Comparison of ENCODE assay signal across 1 cellular context in genomic region chr1:35554261-35555211, GRCh38.
TF ChIP-seq lines count a peak whose summit lies in the region.

No MANE protein-coding gene starts in this region.

TF ChIP-seq in HepG2, 621 proteins besides CTCF, POLR2A, EP300 and RAD21:
- no peak for TF ChIP-seq ZNF317 (CRISPR knock-in tag; IDR thresholded peaks at IDR 0.05)
- TF ChIP-seq ZKSCAN1 (IDR thresholded peaks at IDR 0.05; ENCODE audit: low read length), result no peak
- TF ChIP-seq BATF2 (CRISPR knock-in tag; IDR thresholded peaks at IDR 0.05), result no peak
- TF ChIP-seq ZNF576 (CRISPR knock-in tag; IDR thresholded peaks at IDR 0.05), result no peak
- TF ChIP-seq HMG20A (CRISPR knock-in tag; IDR thresholded peaks at IDR 0.05; ENCODE audit: borderline replicate concordance), result no peak
- no peak for TF ChIP-seq PLSCR1 (CRISPR knock-in tag; IDR thresholded peaks at IDR 0.05; ENCODE audit: borderline replicate concordance)
- no peak for TF ChIP-seq ZNF282 (IDR thresholded peaks at IDR 0.05; ENCODE audit: partially characterized antibody)
- no peak for TF ChIP-seq ZNF556 (CRISPR knock-in tag; IDR thresholded peaks at IDR 0.05; ENCODE audit: borderline replicate concordance)
- TF ChIP-seq LBX2 (CRISPR knock-in tag; IDR thresholded peaks at IDR 0.05; ENCODE audit: borderline replicate concordance), result no peak
- no peak for TF ChIP-seq TBP (CRISPR knock-in tag; IDR thresholded peaks at IDR 0.05)
- no peak for TF ChIP-seq ZNF251 (CRISPR knock-in tag; IDR thresholded peaks at IDR 0.05)
- no peak for TF ChIP-seq ZNF136 (CRISPR knock-in tag; IDR thresholded peaks at IDR 0.05; ENCODE audit: low read depth)
- TF ChIP-seq ZNF331 (CRISPR knock-in tag; IDR thresholded peaks at IDR 0.05), result no peak
- no peak for TF ChIP-seq NR1H2 (CRISPR knock-in tag; IDR thresholded peaks at IDR 0.05; ENCODE audit: borderline replicate concordance, low read depth)
- no peak for TF ChIP-seq DR1 (CRISPR knock-in tag; IDR thresholded peaks at IDR 0.05)
- TF ChIP-seq GFI1 (CRISPR knock-in tag; IDR thresholded peaks at IDR 0.05; ENCODE audit: borderline replicate concordance), result no peak
- no peak for TF ChIP-seq KDM5B (CRISPR knock-in tag; IDR thresholded peaks at IDR 0.05; ENCODE audit: borderline replicate concordance)
- no peak for TF ChIP-seq SMC3 (IDR thresholded peaks at IDR 0.05; ENCODE audit: low read length)
- no peak for TF ChIP-seq SMARCE1 (IDR thresholded peaks at IDR 0.05; ENCODE audit: borderline replicate concordance)
- TF ChIP-seq CEBPG (CRISPR knock-in tag; IDR thresholded peaks at IDR 0.05), result no peak
TF ChIP-seq in HepG2: peak in this region for 0.
